Comparison of ENCODE assay signal across 29 cellular contexts in genomic region chr22:21016644-21017420, GRCh38. TPM values are rescaled to one million over a fixed set of nuclear protein-coding genes. Genes with fewer than 3 reads are reported as not detected.
A peak's percentile ranks its signal among the peaks of the same experiment; 100 is the strongest.
DNase-seq lines count a peak whose midpoint lies in the region; ATAC-seq, FAIRE-seq and TF ChIP-seq lines count a peak whose summit lies in the region.
"Had no signal": no experiment of that assay in that cellular context is flagged by ENCODE, and none has a peak within 500 bp of the region (broad histone marks: within the 10 kb centered on the region; RNA-seq: fewer than 3 reads in every experiment).

No MANE protein-coding gene starts in this region.

- no peaks in the 10 kb centered on the region for H3K36me3 Mint-ChIP-seq in glutamatergic neuron (ENCODE audit: unreplicated experiment)
- no peaks in the 10 kb centered on the region for H3K36me3 Mint-ChIP-seq in nephron (ENCODE audit: low read depth)
- H3K36me3 Mint-ChIP-seq in type B pancreatic cell: no peaks in the 10 kb centered on the region
- H3K36me3 Mint-ChIP-seq: stimulated activated memory B cell treated with anti-CD40 and anti-IgM and Interleukin-4, amounts not matched to agents 10 μg/mL and 1 μg/mL and 100 μg/mL, for 72 hours had no signal

- H3K4me2 ChIP-seq in HepG2 (ENCODE audit: low read depth, low read length): peak overlapping the region; percentile 40

- H3K4me3 ChIP-seq in HepG2 (replicated peaks in 1 of 3; ENCODE audit: insufficient read depth in 1 of 3, low read depth in 2 of 3, low read length in 3 of 3) (peak overlapping the region in 1 of 3 experiments; percentile 25; a peak in 1 of 6 replicates), right lobe of liver (no peak overlapping the region)
- H3K4me3 ChIP-seq: esophagus squamous epithelium, gastroesophageal sphincter, lung, SK-N-MC, vagina had no signal

- BruUV-seq in HepG2 (replicated peaks; lab: Mats Ljungman, UMichigan): no TSS peak

- no peaks in the 10 kb centered on the region for H3K36me3 ChIP-seq in HepG2 (replicated peaks in 1 of 2; ENCODE audit: control insufficient read depth in 1 of 2, insufficient read depth in 2 of 2, low read length in 2 of 2)
- H3K36me3 ChIP-seq in right lobe of liver: no peaks in the 10 kb centered on the region
- H3K36me3 ChIP-seq: BLaER1 treated with 17β-estradiol and CSF1 and Interleukin-3, amounts not matched to agents 10 nM and 100 nM; esophagus squamous epithelium; gastroesophageal sphincter; vagina had no signal

- FAIRE-seq in HepG2 (lab: Jason Lieb, UNC): no peak
- FAIRE-seq: D721Med, keratinocyte had no signal

- DNase-seq in HepG2 (ENCODE audit: low spot score): no peak
- DNase-seq in right lobe of liver: no peak
- DNase-seq in glutamatergic neuron: no peak
- DNase-seq in type B pancreatic cell (ENCODE audit: extremely low spot score, unreplicated experiment): no peak
- no peak for DNase-seq in kidney glomerular epithelial cell (lab: John Stamatoyannopoulos, UW)
- no peak for DNase-seq in activated CD4-positive, alpha-beta T cell treated with anti-CD3 and anti-CD28 coated beads for 4 hours
- no peak for DNase-seq in caudate nucleus (lab: John Stamatoyannopoulos, UW)
- DNase-seq: activated naive CD4-positive, alpha-beta T cell treated with anti-CD3 and anti-CD28 coated beads for 36 hours; activated T-cell treated with anti-CD3 and anti-CD28 coated beads, Interleukin-2, amount 50 U/mL, for 24 hours; aorta; esophagus squamous epithelium; GOT3; MM.1S; NCI-H146; NCI-H510A treated with DMSO at 0.1 percent for 48 hours; RPMI8226; stimulated activated CD4-positive, alpha-beta T cell treated with anti-CD3 and anti-CD28 coated beads, Interleukin-2, amount 100 ng/mL, for 24 hours had no signal

- intact Hi-C loops in HepG2 (cut with micrococcal nuclease; ENCODE audit: unreplicated experiment) (no loop called here), right lobe of liver (cut with DNase I) (no loop called here)

- H3K27me3 ChIP-seq in HepG2 (ENCODE audit: control insufficient read depth in 1 of 2, insufficient read depth in 2 of 2, low read length in 2 of 2) (peaks cover 0 to 9% of the 10 kb centered on the region in 2 experiments; a peak in 1 of 5 replicates), right lobe of liver (no peaks in the 10 kb centered on the region)
- H3K27me3 ChIP-seq: BLaER1 treated with 17β-estradiol and CSF1 and Interleukin-3, amounts not matched to agents 10 nM and 100 nM; esophagus squamous epithelium; gastroesophageal sphincter; vagina had no signal

- in situ Hi-C loops in HepG2 (cut with HindIII; ENCODE audit: extremely low pct_ligation_motif_present, low pct_unique_long_range_greater_than_20kb): no loop called here

- no peak overlapping the region for H3K27ac ChIP-seq in HepG2 (ENCODE audit: extremely low read length, insufficient read depth, low read length)
- no peak overlapping the region for H3K27ac ChIP-seq in right lobe of liver
- H3K27ac ChIP-seq in caudate nucleus (ENCODE audit: low read depth, low read length): no peak overlapping the region
- H3K27ac ChIP-seq: esophagus squamous epithelium, gastroesophageal sphincter, SK-N-MC, vagina had no signal

- no peak overlapping the region for H3K9ac ChIP-seq in HepG2 (ENCODE audit: insufficient read depth, low read depth, low read length)

- 34% methylated on average over 13 of the region's 13 CpGs for WGBS in HepG2 (ENCODE audit: low lambda C conversion rate)
- 70% methylated on average over 7 of the region's 13 CpGs for WGBS in right lobe of liver (ENCODE audit: insufficient coverage, low coverage, low lambda C conversion rate, missing lambda C conversion rate)

- no peak for TF ChIP-seq CTCF in HepG2 (CRISPR knock-in tag; IDR thresholded peaks at IDR 0.05)
- no peak for TF ChIP-seq CTCF in right lobe of liver (IDR thresholded peaks at IDR 0.05)
- TF ChIP-seq CTCF in glutamatergic neuron (IDR thresholded peaks at IDR 0.05; ENCODE audit: partially characterized antibody, unreplicated experiment): no peak
- TF ChIP-seq CTCF in nephron (IDR thresholded peaks at IDR 0.05; ENCODE audit: unreplicated experiment in 3 of 3): no peak
- TF ChIP-seq CTCF in type B pancreatic cell (conservative IDR thresholded peaks at IDR 0.05): no peak

- H2AFZ ChIP-seq in HepG2 (ENCODE audit: low read length): no peak overlapping the region

- TF ChIP-seq POLR2A in HepG2 (IDR thresholded peaks at IDR 0.05; ENCODE audit: insufficient read depth in 1 of 2, low read depth in 2 of 2, low read length in 2 of 2) (no peak), right lobe of liver (IDR thresholded peaks at IDR 0.05) (no peak)

- H3K27me3 Mint-ChIP-seq in glutamatergic neuron (ENCODE audit: unreplicated experiment) (peaks cover 27% of the 10 kb centered on the region), nephron (ENCODE audit: low read depth) (peaks cover 3% of the 10 kb centered on the region), type B pancreatic cell (no peaks in the 10 kb centered on the region)
- H3K27me3 Mint-ChIP-seq: activated T-cell treated with anti-CD3 and anti-CD28 coated beads, Interleukin-2, amount 50 U/mL, for 24 hours; progenitor cell of endocrine pancreas; stimulated activated memory B cell treated with anti-CD40 and anti-IgM and Interleukin-4, amounts not matched to agents 10 μg/mL and 1 μg/mL and 100 μg/mL, for 72 hours had no signal

- no peak for ATAC-seq in HepG2
- ATAC-seq in right lobe of liver: no peak
- ATAC-seq: gastroesophageal sphincter; stimulated activated memory B cell treated with anti-CD40 and anti-IgM and Interleukin-4, amounts not matched to agents 10 μg/mL and 1 μg/mL and 100 μg/mL, for 72 hours had no signal

- POLR2A ChIA-PET in HepG2 (lab: Yijun Ruan, JAX): interaction anchor here (3.4 kb wide), 1 partner anchor 14 kb away, joined by 31 read pairs; the partner anchor contains the start of gene THAP7

- H3K27ac Mint-ChIP-seq in glutamatergic neuron (ENCODE audit: unreplicated experiment): peak overlapping the region; percentile 99
- peak overlapping the region; percentile 77 to 90 (median 89) for H3K27ac Mint-ChIP-seq in nephron
- H3K27ac Mint-ChIP-seq in type B pancreatic cell: peak overlapping the region; percentile 27
- H3K27ac Mint-ChIP-seq: activated naive CD4-positive, alpha-beta T cell treated with anti-CD3 and anti-CD28 coated beads for 36 hours; activated T-cell treated with anti-CD3 and anti-CD28 coated beads, Interleukin-2, amount 50 U/mL, for 24 hours; endodermal cell; progenitor cell of endocrine pancreas; stimulated activated memory B cell treated with anti-CD40 and anti-IgM and Interleukin-4, amounts not matched to agents 10 μg/mL and 1 μg/mL and 100 μg/mL, for 72 hours had no signal

- no peaks in the 10 kb centered on the region for H4K20me1 ChIP-seq in HepG2 (ENCODE audit: insufficient read depth, low read length)

- H3K9me3 ChIP-seq in HepG2 (ENCODE audit: low read length) (no peaks in the 10 kb centered on the region), right lobe of liver (no peaks in the 10 kb centered on the region)
- H3K9me3 ChIP-seq: BLaER1 treated with 17β-estradiol and CSF1 and Interleukin-3, amounts not matched to agents 10 nM and 100 nM; esophagus squamous epithelium; gastroesophageal sphincter; vagina had no signal

- H3K9me3 Mint-ChIP-seq in glutamatergic neuron (ENCODE audit: unreplicated experiment) (peaks cover 6% of the 10 kb centered on the region), nephron (no peaks in the 10 kb centered on the region), type B pancreatic cell (no peaks in the 10 kb centered on the region)
- H3K9me3 Mint-ChIP-seq: activated naive CD4-positive, alpha-beta T cell treated with anti-CD3 and anti-CD28 coated beads for 36 hours; activated T-cell treated with anti-CD3 and anti-CD28 coated beads, Interleukin-2, amount 50 U/mL, for 24 hours; stimulated activated memory B cell treated with anti-CD40 and anti-IgM and Interleukin-4, amounts not matched to agents 10 μg/mL and 1 μg/mL and 100 μg/mL, for 72 hours had no signal

- CTCF ChIA-PET in HepG2 (lab: Yijun Ruan, JAX; ENCODE audit: low intra/inter-chr PET ratio, low total read pairs): no interaction called here

- H3K4me1 ChIP-seq in HepG2 (ENCODE audit: insufficient read depth, low read length): peaks cover 51% of the 10 kb centered on the region
- H3K4me1 ChIP-seq in right lobe of liver: peaks cover 0 to 6% (median 0%) of the 10 kb centered on the region in 4 donors

- H3K4me1 Mint-ChIP-seq in glutamatergic neuron (ENCODE audit: low read depth, unreplicated experiment) (peaks cover 32% of the 10 kb centered on the region), nephron (peaks cover 39% of the 10 kb centered on the region), type B pancreatic cell (ENCODE audit: unreplicated experiment) (peaks cover 22% of the 10 kb centered on the region)

- H3K4me3 Mint-ChIP-seq in glutamatergic neuron (ENCODE audit: unreplicated experiment) (peak overlapping the region; percentile 59), nephron (peak overlapping the region; percentile 52 to 58 (median 58)), type B pancreatic cell (peak overlapping the region; percentile 54)
- H3K4me3 Mint-ChIP-seq: activated naive CD4-positive, alpha-beta T cell treated with anti-CD3 and anti-CD28 coated beads for 36 hours; activated T-cell treated with anti-CD3 and anti-CD28 coated beads, Interleukin-2, amount 50 U/mL, for 24 hours; endodermal cell; stimulated activated memory B cell treated with anti-CD40 and anti-IgM and Interleukin-4, amounts not matched to agents 10 μg/mL and 1 μg/mL and 100 μg/mL, for 72 hours had no signal

- no peaks in the 10 kb centered on the region for H3K79me2 ChIP-seq in HepG2 (ENCODE audit: insufficient read depth, low read length)

- no peak for TF ChIP-seq RAD21 in HepG2 (CRISPR knock-in tag; IDR thresholded peaks at IDR 0.05)

- TF ChIP-seq EP300 in HepG2 (IDR thresholded peaks at IDR 0.05; ENCODE audit: low read depth in 2 of 2, low read length in 2 of 2): no peak
- TF ChIP-seq EP300 in HepG2 (CRISPR knock-in tag; IDR thresholded peaks at IDR 0.05; ENCODE audit: borderline replicate concordance): no peak

RNA-seq across cellular contexts. Expression of gene P2RX6, which starts 1.9 kb away (rescaled TPM):
- total RNA-seq in HepG2 (2016; rRNA removed; fragmentation: Illumina TruSeq; extraction: Trizol) (0.04 TPM in 1 of 2 replicates, not detected in the other), right lobe of liver (1 to 10 TPM in 1 of 6 experiments, under 1 TPM in 4, not detected in 1; 0.09 to 1.4 (median 0.42) TPM), glutamatergic neuron (ENCODE audit: unreplicated experiment) (1.5 TPM), type B pancreatic cell (ENCODE audit: low replicate concordance) (0.71 and 2.8 TPM in 2 replicates)
- not detected in 2 replicates for total RNA-seq in HepG2 (2016; cell fraction: cytosol; rRNA removed; fragmentation: Illumina TruSeq; extraction: Trizol; ENCODE audit: low read depth)
- total RNA-seq in HepG2 (2016; cell fraction: insoluble cytoplasmic fraction; rRNA removed; fragmentation: Illumina TruSeq; extraction: Trizol): not detected in 2 replicates
- not detected in 2 replicates for total RNA-seq in HepG2 (2016; cell fraction: membrane; rRNA removed; fragmentation: Illumina TruSeq; extraction: Trizol)
- total RNA-seq in HepG2 (2016; cell fraction: nucleus; rRNA removed; fragmentation: Illumina TruSeq; extraction: Trizol): not detected in 2 replicates
- polyA plus RNA-seq in HepG2 (2011; rRNA removed): 0.12 and 0.20 TPM in 2 replicates
- 0.06 and 0.19 TPM in 2 replicates for polyA plus RNA-seq in HepG2 (2011; cell fraction: cytosol; rRNA removed)
- polyA plus RNA-seq in HepG2 (2011; cell fraction: nucleus; rRNA removed): 0.66 and 1.2 TPM in 2 replicates
- 0.07 and 0.25 TPM in 2 replicates for polyA plus RNA-seq in HepG2 (2012)
- polyA plus RNA-seq in HepG2 (2016; cell fraction: cytosol; fragmentation: Illumina TruSeq; extraction: Trizol; ENCODE audit: low read depth): not detected in 2 replicates
- not detected in 2 replicates for polyA plus RNA-seq in HepG2 (2016; cell fraction: insoluble cytoplasmic fraction; fragmentation: Illumina TruSeq; extraction: Trizol; ENCODE audit: low read depth)
- polyA plus RNA-seq in HepG2 (2016; cell fraction: membrane; fragmentation: Illumina TruSeq; extraction: Trizol; ENCODE audit: low read depth): not detected in 2 replicates
- not detected in 2 replicates for polyA plus RNA-seq in HepG2 (2016; cell fraction: nucleus; fragmentation: Illumina TruSeq; extraction: Trizol; ENCODE audit: insufficient read depth, low read depth)
- 0.46 and 5.4 TPM in 2 replicates for polyA minus RNA-seq in HepG2 (2011; rRNA and poly(A)+ RNA removed; ENCODE audit: low replicate concordance)
- not detected in 2 replicates for polyA minus RNA-seq in HepG2 (2011; cell fraction: cytosol; rRNA and poly(A)+ RNA removed)
- 0.50 TPM in 1 of 2 replicates, not detected in the other for polyA minus RNA-seq in HepG2 (2011; cell fraction: nucleus; rRNA and poly(A)+ RNA removed)

RNA-seq across cellular contexts. Expression of gene THAP7, which starts 14.9 kb away (rescaled TPM):
- total RNA-seq in HepG2 (2016; rRNA removed; fragmentation: Illumina TruSeq; extraction: Trizol) (20.4 and 25.5 TPM in 2 replicates), right lobe of liver (10 to 100 TPM in 5 of 6 experiments, 1 to 10 TPM in 1; 9.3 to 32.5 (median 15.6) TPM), glutamatergic neuron (ENCODE audit: unreplicated experiment) (17.8 TPM), type B pancreatic cell (ENCODE audit: low replicate concordance) (16.9 and 26.4 TPM in 2 replicates)
- total RNA-seq in HepG2 (2016; cell fraction: cytosol; rRNA removed; fragmentation: Illumina TruSeq; extraction: Trizol; ENCODE audit: low read depth): 10.9 and 13.4 TPM in 2 replicates
- total RNA-seq in HepG2 (2016; cell fraction: insoluble cytoplasmic fraction; rRNA removed; fragmentation: Illumina TruSeq; extraction: Trizol): 22.1 and 23.8 TPM in 2 replicates
- 19.2 and 23.3 TPM in 2 replicates for total RNA-seq in HepG2 (2016; cell fraction: membrane; rRNA removed; fragmentation: Illumina TruSeq; extraction: Trizol)
- 18.4 and 19.1 TPM in 2 replicates for total RNA-seq in HepG2 (2016; cell fraction: nucleus; rRNA removed; fragmentation: Illumina TruSeq; extraction: Trizol)
- 13.0 and 16.4 TPM in 2 replicates for polyA plus RNA-seq in HepG2 (2011; rRNA removed)
- 11.4 and 17.5 TPM in 2 replicates for polyA plus RNA-seq in HepG2 (2011; cell fraction: cytosol; rRNA removed)
- polyA plus RNA-seq in HepG2 (2011; cell fraction: nucleus; rRNA removed): 53.1 and 55.7 TPM in 2 replicates
- polyA plus RNA-seq in HepG2 (2012): 7.6 and 9.2 TPM in 2 replicates
- 11.6 and 14.4 TPM in 2 replicates for polyA plus RNA-seq in HepG2 (2016; cell fraction: cytosol; fragmentation: Illumina TruSeq; extraction: Trizol; ENCODE audit: low read depth)
- polyA plus RNA-seq in HepG2 (2016; cell fraction: insoluble cytoplasmic fraction; fragmentation: Illumina TruSeq; extraction: Trizol; ENCODE audit: low read depth): 22.2 and 26.6 TPM in 2 replicates
- polyA plus RNA-seq in HepG2 (2016; cell fraction: membrane; fragmentation: Illumina TruSeq; extraction: Trizol; ENCODE audit: low read depth): 17.6 and 24.0 TPM in 2 replicates
- 42.7 and 46.0 TPM in 2 replicates for polyA plus RNA-seq in HepG2 (2016; cell fraction: nucleus; fragmentation: Illumina TruSeq; extraction: Trizol; ENCODE audit: insufficient read depth, low read depth)
- 19.9 and 30.3 TPM in 2 replicates for polyA minus RNA-seq in HepG2 (2011; rRNA and poly(A)+ RNA removed; ENCODE audit: low replicate concordance)
- 6.9 and 7.9 TPM in 2 replicates for polyA minus RNA-seq in HepG2 (2011; cell fraction: cytosol; rRNA and poly(A)+ RNA removed)
- 34.2 and 38.9 TPM in 2 replicates for polyA minus RNA-seq in HepG2 (2011; cell fraction: nucleus; rRNA and poly(A)+ RNA removed)

RNA-seq across cellular contexts. Expression of gene SLC7A4, which starts 15.5 kb away (rescaled TPM):
- total RNA-seq in HepG2 (2016; rRNA removed; fragmentation: Illumina TruSeq; extraction: Trizol) (not detected in 2 replicates), right lobe of liver (under 1 TPM in 5 of 6 experiments, not detected in 1; 0.12 to 0.35 (median 0.18) TPM), glutamatergic neuron (ENCODE audit: unreplicated experiment) (0.59 TPM), type B pancreatic cell (ENCODE audit: low replicate concordance) (3.3 and 6.7 TPM in 2 replicates)
- not detected in 2 replicates for total RNA-seq in HepG2 (2016; cell fraction: cytosol; rRNA removed; fragmentation: Illumina TruSeq; extraction: Trizol; ENCODE audit: low read depth)
- total RNA-seq in HepG2 (2016; cell fraction: insoluble cytoplasmic fraction; rRNA removed; fragmentation: Illumina TruSeq; extraction: Trizol): not detected in 2 replicates
- not detected in 2 replicates for total RNA-seq in HepG2 (2016; cell fraction: membrane; rRNA removed; fragmentation: Illumina TruSeq; extraction: Trizol)
- total RNA-seq in HepG2 (2016; cell fraction: nucleus; rRNA removed; fragmentation: Illumina TruSeq; extraction: Trizol): not detected in 2 replicates
- not detected in 2 replicates for polyA plus RNA-seq in HepG2 (2011; rRNA removed)
- polyA plus RNA-seq in HepG2 (2011; cell fraction: cytosol; rRNA removed): not detected in 2 replicates
- polyA plus RNA-seq in HepG2 (2011; cell fraction: nucleus; rRNA removed): not detected in 2 replicates
- not detected in 2 replicates for polyA plus RNA-seq in HepG2 (2012)
- not detected in 2 replicates for polyA plus RNA-seq in HepG2 (2016; cell fraction: cytosol; fragmentation: Illumina TruSeq; extraction: Trizol; ENCODE audit: low read depth)
- polyA plus RNA-seq in HepG2 (2016; cell fraction: insoluble cytoplasmic fraction; fragmentation: Illumina TruSeq; extraction: Trizol; ENCODE audit: low read depth): not detected in 2 replicates
- not detected in 2 replicates for polyA plus RNA-seq in HepG2 (2016; cell fraction: membrane; fragmentation: Illumina TruSeq; extraction: Trizol; ENCODE audit: low read depth)
- not detected in 2 replicates for polyA plus RNA-seq in HepG2 (2016; cell fraction: nucleus; fragmentation: Illumina TruSeq; extraction: Trizol; ENCODE audit: insufficient read depth, low read depth)
- polyA minus RNA-seq in HepG2 (2011; rRNA and poly(A)+ RNA removed; ENCODE audit: low replicate concordance): not detected in 2 replicates
- not detected in 2 replicates for polyA minus RNA-seq in HepG2 (2011; cell fraction: cytosol; rRNA and poly(A)+ RNA removed)
- polyA minus RNA-seq in HepG2 (2011; cell fraction: nucleus; rRNA and poly(A)+ RNA removed): not detected in 2 replicates
- total RNA-seq: activated naive CD4-positive, alpha-beta T cell treated with anti-CD3 and anti-CD28 coated beads for 36 hours had no signal
- polyA plus RNA-seq: aorta had no signal

RNA-seq across cellular contexts. Expression of gene LRRC74B, which starts 28.9 kb away (rescaled TPM):
- not detected in 2 replicates for total RNA-seq in HepG2 (2016; rRNA removed; fragmentation: Illumina TruSeq; extraction: Trizol)
- total RNA-seq in HepG2 (2016; cell fraction: cytosol; rRNA removed; fragmentation: Illumina TruSeq; extraction: Trizol; ENCODE audit: low read depth): not detected in 2 replicates
- not detected in 2 replicates for total RNA-seq in HepG2 (2016; cell fraction: insoluble cytoplasmic fraction; rRNA removed; fragmentation: Illumina TruSeq; extraction: Trizol)
- total RNA-seq in HepG2 (2016; cell fraction: membrane; rRNA removed; fragmentation: Illumina TruSeq; extraction: Trizol): not detected in 2 replicates
- total RNA-seq in HepG2 (2016; cell fraction: nucleus; rRNA removed; fragmentation: Illumina TruSeq; extraction: Trizol): not detected in 2 replicates
- not detected in 2 replicates for polyA plus RNA-seq in HepG2 (2011; rRNA removed)
- polyA plus RNA-seq in HepG2 (2011; cell fraction: cytosol; rRNA removed): not detected in 2 replicates
- not detected in 2 replicates for polyA plus RNA-seq in HepG2 (2011; cell fraction: nucleus; rRNA removed)
- polyA plus RNA-seq in HepG2 (2012): not detected in 2 replicates
- polyA plus RNA-seq in HepG2 (2016; cell fraction: cytosol; fragmentation: Illumina TruSeq; extraction: Trizol; ENCODE audit: low read depth): not detected in 2 replicates
- polyA plus RNA-seq in HepG2 (2016; cell fraction: insoluble cytoplasmic fraction; fragmentation: Illumina TruSeq; extraction: Trizol; ENCODE audit: low read depth): not detected in 2 replicates
- not detected in 2 replicates for polyA plus RNA-seq in HepG2 (2016; cell fraction: membrane; fragmentation: Illumina TruSeq; extraction: Trizol; ENCODE audit: low read depth)
- not detected in 2 replicates for polyA plus RNA-seq in HepG2 (2016; cell fraction: nucleus; fragmentation: Illumina TruSeq; extraction: Trizol; ENCODE audit: insufficient read depth, low read depth)
- not detected in 2 replicates for polyA minus RNA-seq in HepG2 (2011; rRNA and poly(A)+ RNA removed; ENCODE audit: low replicate concordance)
- not detected in 2 replicates for polyA minus RNA-seq in HepG2 (2011; cell fraction: cytosol; rRNA and poly(A)+ RNA removed)
- polyA minus RNA-seq in HepG2 (2011; cell fraction: nucleus; rRNA and poly(A)+ RNA removed): not detected in 2 replicates
- total RNA-seq in right lobe of liver: not detected
- not detected for total RNA-seq in glutamatergic neuron (ENCODE audit: unreplicated experiment)
- 0.65 TPM in 1 of 2 replicates, not detected in the other for total RNA-seq in type B pancreatic cell (ENCODE audit: low replicate concordance)
- total RNA-seq: activated naive CD4-positive, alpha-beta T cell treated with anti-CD3 and anti-CD28 coated beads for 36 hours; aorta; endodermal cell; gastroesophageal sphincter; temporal lobe; vagina had no signal
- polyA plus RNA-seq: keratinocyte had no signal

RNA-seq across cellular contexts. Expression of gene LZTR1, which starts 34.7 kb away (rescaled TPM):
- total RNA-seq in HepG2 (2016; rRNA removed; fragmentation: Illumina TruSeq; extraction: Trizol): 12.0 and 22.4 TPM in 2 replicates
- 6.7 and 7.2 TPM in 2 replicates for total RNA-seq in HepG2 (2016; cell fraction: cytosol; rRNA removed; fragmentation: Illumina TruSeq; extraction: Trizol; ENCODE audit: low read depth)
- 11.0 and 24.0 TPM in 2 replicates for total RNA-seq in HepG2 (2016; cell fraction: insoluble cytoplasmic fraction; rRNA removed; fragmentation: Illumina TruSeq; extraction: Trizol)
- total RNA-seq in HepG2 (2016; cell fraction: membrane; rRNA removed; fragmentation: Illumina TruSeq; extraction: Trizol): 7.2 and 7.5 TPM in 2 replicates
- total RNA-seq in HepG2 (2016; cell fraction: nucleus; rRNA removed; fragmentation: Illumina TruSeq; extraction: Trizol): 24.0 and 31.5 TPM in 2 replicates
- polyA plus RNA-seq in HepG2 (2011; rRNA removed): 21.8 and 36.0 TPM in 2 replicates
- polyA plus RNA-seq in HepG2 (2011; cell fraction: cytosol; rRNA removed): 7.8 and 11.5 TPM in 2 replicates
- 218 and 255 TPM in 2 replicates for polyA plus RNA-seq in HepG2 (2011; cell fraction: nucleus; rRNA removed)
- 16.0 and 20.8 TPM in 2 replicates for polyA plus RNA-seq in HepG2 (2012)
- 1.7 and 1.9 TPM in 2 replicates for polyA plus RNA-seq in HepG2 (2016; cell fraction: cytosol; fragmentation: Illumina TruSeq; extraction: Trizol; ENCODE audit: low read depth)
- 10.7 and 13.3 TPM in 2 replicates for polyA plus RNA-seq in HepG2 (2016; cell fraction: insoluble cytoplasmic fraction; fragmentation: Illumina TruSeq; extraction: Trizol; ENCODE audit: low read depth)
- polyA plus RNA-seq in HepG2 (2016; cell fraction: membrane; fragmentation: Illumina TruSeq; extraction: Trizol; ENCODE audit: low read depth): 3.5 and 4.4 TPM in 2 replicates
- polyA plus RNA-seq in HepG2 (2016; cell fraction: nucleus; fragmentation: Illumina TruSeq; extraction: Trizol; ENCODE audit: insufficient read depth, low read depth): 85.8 and 92.2 TPM in 2 replicates
- polyA minus RNA-seq in HepG2 (2011; rRNA and poly(A)+ RNA removed; ENCODE audit: low replicate concordance): 28.9 and 51.0 TPM in 2 replicates
- polyA minus RNA-seq in HepG2 (2011; cell fraction: cytosol; rRNA and poly(A)+ RNA removed): 12.1 and 13.7 TPM in 2 replicates
- 71.7 and 79.9 TPM in 2 replicates for polyA minus RNA-seq in HepG2 (2011; cell fraction: nucleus; rRNA and poly(A)+ RNA removed)
- total RNA-seq in right lobe of liver: 10 to 100 TPM; 22.7 to 33.3 (median 27.0) TPM
- 165 TPM for total RNA-seq in glutamatergic neuron (ENCODE audit: unreplicated experiment)
- 60.3 and 102 TPM in 2 replicates for total RNA-seq in type B pancreatic cell (ENCODE audit: low replicate concordance)

Comparison
In these comparisons a context has a peak if more than half of its experiments do, and no peak if none do; other contexts are left out.
1. H3K27ac Mint-ChIP-seq: peak in every context shown above with its lines; median percentile 99 in glutamatergic neuron; 89 in nephron; 27 in type B pancreatic cell.